ENCODE assay signal across 18 cellular contexts in the genomic region with DNA sequence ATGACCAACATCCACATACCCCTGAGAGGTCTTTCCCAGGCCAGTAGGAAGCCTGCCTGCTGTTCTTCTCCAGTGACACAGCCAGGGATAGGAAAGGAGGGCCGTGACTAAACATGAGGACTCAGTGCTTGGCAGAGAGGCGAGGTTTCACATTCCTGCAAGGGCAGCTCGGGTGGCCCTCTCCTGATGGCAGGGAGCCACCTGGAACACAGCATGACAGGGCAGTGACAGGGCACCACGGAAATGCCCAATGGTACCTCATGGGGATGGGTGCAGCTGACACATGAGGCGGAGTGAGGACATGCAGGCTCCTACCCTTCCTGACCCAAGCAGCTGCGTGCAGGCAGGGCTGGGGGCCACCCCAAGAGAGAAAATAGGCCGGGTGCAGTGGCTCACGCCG. TPM values are rescaled to one million over a fixed set of nuclear protein-coding genes. Genes with fewer than 3 reads are reported as not detected.
A peak's percentile ranks its signal among the peaks of the same experiment; 100 is the strongest.
DNase-seq lines count a peak whose midpoint lies in the region; ATAC-seq and TF ChIP-seq lines count a peak whose summit lies in the region.
"Had no signal": no experiment of that assay in that cellular context is flagged by ENCODE, and none has a peak within 500 bp of the region (broad histone marks: within the 10 kb centered on the region; RNA-seq: fewer than 3 reads in every experiment).

No MANE protein-coding gene starts in this region.

- H3K9ac ChIP-seq in HCT116 (ENCODE audit: low read length) (no peak overlapping the region), skeletal muscle satellite cell (ENCODE audit: low read depth, low read length) (no peak overlapping the region)

- H3K4me2 ChIP-seq in HCT116 (ENCODE audit: low read length) (peak overlapping the region; percentile 36; the same call in 1 of the 2 replicates), skeletal muscle satellite cell (ENCODE audit: low read length) (peak overlapping the region; percentile 46)

- H3K36me3 ChIP-seq in HCT116 (ENCODE audit: control insufficient read depth in 1 of 2, insufficient read depth in 2 of 2, low read length in 2 of 2) = no peaks in the 10 kb centered on the region
- H3K36me3 ChIP-seq in skeletal muscle satellite cell (ENCODE audit: insufficient read depth, low read length) = no peaks in the 10 kb centered on the region
- H3K36me3 ChIP-seq in mucosa of descending colon (ENCODE audit: low read depth) = no peaks in the 10 kb centered on the region

- peaks cover 0 to 5% of the 10 kb centered on the region in 2 experiments; a peak in 1 of 4 replicates for H3K4me1 ChIP-seq in HCT116 (ENCODE audit: control insufficient read depth in 1 of 2, insufficient read depth in 2 of 2, low read length in 2 of 2)
- H3K4me1 ChIP-seq in skeletal muscle satellite cell (ENCODE audit: control insufficient read depth, insufficient read depth, low read length) = peaks cover 8% of the 10 kb centered on the region
- no peaks in the 10 kb centered on the region for H3K4me1 ChIP-seq in mucosa of descending colon (ENCODE audit: low read depth)

- DNase-seq in HCT116 (ENCODE audit: low read depth, low spot score) = no peak
- peak; percentile 38 for DNase-seq in astrocyte of the hippocampus (ENCODE audit: low read depth, low spot score)
- peak; percentile 88 for DNase-seq in left ventricle myocardium superior
- DNase-seq in mucosa of descending colon = no peak
- no peak for DNase-seq in OCI-M1 (lab: John Stamatoyannopoulos, UW)
- no peak for DNase-seq in medulla oblongata (ENCODE audit: extremely low spot score)
- DNase-seq: activated CD8-positive, alpha-beta T cell treated with anti-CD3 and anti-CD28 coated beads, Interleukin-2, amount 10 ng/mL, durations not matched to agents 7 days and 5 days; amniotic stem cell; NCI-H1694; NCI-H524; posterior cingulate gyrus; stimulated activated CD4-positive, alpha-beta T cell treated with anti-CD3 and anti-CD28 coated beads, Interleukin-15, amount 100 ng/mL, for 24 hours; SW 1271 had no signal

- no peak for TF ChIP-seq POLR2A in HCT116 (IDR thresholded peaks at IDR 0.05; ENCODE audit: borderline replicate concordance, extremely low read depth, insufficient read depth, insufficient read length)

- no peak overlapping the region for H2AFZ ChIP-seq in HCT116 (ENCODE audit: low read depth, low read length, poor library complexity, severe bottlenecking)

- no peak for TF ChIP-seq CTCF in HCT116 (IDR thresholded peaks at IDR 0.05 in 2 of 3, conservative IDR thresholded peaks at IDR 0.05 in 1 of 3; ENCODE audit: borderline replicate concordance in 1 of 3, insufficient read depth in 1 of 3, low read depth in 2 of 3, low read length in 2 of 3)
- TF ChIP-seq CTCF in mucosa of descending colon (IDR thresholded peaks at IDR 0.05) = no peak

- no TSS peak for BruUV-seq in HCT116 (replicated peaks; lab: Mats Ljungman, UMichigan)

- H3K4me3 ChIP-seq in HCT116 (replicated peaks in 1 of 2; ENCODE audit: low read depth in 1 of 2, low read length in 2 of 2) = no peak overlapping the region
- no peak overlapping the region for H3K4me3 ChIP-seq in skeletal muscle satellite cell (ENCODE audit: low read length)
- no peak overlapping the region for H3K4me3 ChIP-seq in mucosa of descending colon

- H3K27me3 ChIP-seq in HCT116 (ENCODE audit: insufficient read depth, low read length) (peaks cover 4% of the 10 kb centered on the region; the same call in 1 of the 2 replicates), skeletal muscle satellite cell (ENCODE audit: control insufficient read depth, insufficient read depth, low read length) (peaks cover 68% of the 10 kb centered on the region)

- intact Hi-C loops in HCT116 (cut with micrococcal nuclease) = no loop called here
- intact Hi-C loops in left ventricle myocardium superior (cut with micrococcal nuclease) = no loop called here
- intact Hi-C loops in mucosa of descending colon (cut with DNase I, micrococcal nuclease) = no loop called here

- H3K27ac ChIP-seq in HCT116 (ENCODE audit: low read depth, low read length) = no peak overlapping the region

- H3K9me3 ChIP-seq in HCT116 (ENCODE audit: control insufficient read depth in 1 of 2, insufficient read depth in 1 of 2, low read depth in 1 of 2, low read length in 2 of 2) (no peaks in the 10 kb centered on the region), skeletal muscle satellite cell (replicated peaks; ENCODE audit: low read length) (no peaks in the 10 kb centered on the region), mucosa of descending colon (no peaks in the 10 kb centered on the region)

- POLR2A ChIA-PET in HCT116 (lab: Charles Lee) = no interaction called here

- TF ChIP-seq RAD21 in HCT116 (IDR thresholded peaks at IDR 0.05; ENCODE audit: low read depth) = no peak

- CTCF ChIA-PET in HCT116 (lab: Charles Lee) = interaction anchor here (0.7 to 1.4 kb wide), 2 partner anchors 11 to 49 kb away, joined by 3 to 4 read pairs; no protein-coding TSS in a partner anchor

- H3K79me2 ChIP-seq in HCT116 (ENCODE audit: insufficient read depth, low read length) = no peaks in the 10 kb centered on the region

- peak; percentile 58 for ATAC-seq in HCT116
- peak; percentile 99 for ATAC-seq in left ventricle myocardium superior
- no peak for ATAC-seq in mucosa of descending colon
- no peak for ATAC-seq in GM19467 (IDR thresholded peaks at IDR 0.05; ENCODE audit: unreplicated experiment)
- ATAC-seq: activated CD8-positive, alpha-beta T cell treated with anti-CD3 and anti-CD28 coated beads, Interleukin-2, amount 10 ng/mL, durations not matched to agents 7 days and 5 days had no signal

- no peaks in the 10 kb centered on the region for H4K20me1 ChIP-seq in HCT116 (ENCODE audit: insufficient read depth)

- RAD21 ChIA-PET in HCT116 (lab: Charles Lee; ENCODE audit: low non-redundant PET in 1 of 2, low total read pairs in 2 of 2, uncharacterized antibody in 2 of 2, unreplicated experiment in 2 of 2) = no interaction called here

- no peaks in the 10 kb centered on the region for H3K9me2 ChIP-seq in HCT116 (ENCODE audit: insufficient read depth)

TF ChIP-seq in HCT116, 20 proteins besides CTCF, POLR2A, EP300 and RAD21:
- TF ChIP-seq POLR2AphosphoS5 (IDR thresholded peaks at IDR 0.05; ENCODE audit: low read depth, low read length) (no peak), SRF (IDR thresholded peaks at IDR 0.05; ENCODE audit: low read depth) (no peak), EZH2 (IDR thresholded peaks at IDR 0.05) (no peak)

RNA-seq across cellular contexts. Expression of a gene that starts 7.4 kb away (rescaled TPM):
- total RNA-seq in HCT116 (2021; ENCODE audit: unreplicated experiment) (not detected), left ventricle myocardium superior (not detected), mucosa of descending colon (not detected)
- 0.05 TPM in 1 of 2 replicates, not detected in the other for polyA plus RNA-seq in HCT116 (2012)
- total RNA-seq in skeletal muscle satellite cell (2012; rRNA removed) = not detected in 2 replicates
- polyA plus RNA-seq: BJ, keratinocyte had no signal

RNA-seq across cellular contexts. Expression of a gene that starts 27.9 kb away (rescaled TPM):
- total RNA-seq in HCT116 (2021; ENCODE audit: unreplicated experiment) (not detected), left ventricle myocardium superior (not detected), mucosa of descending colon (not detected)
- polyA plus RNA-seq in HCT116 (2012) = not detected in 2 replicates
- not detected in 2 replicates for total RNA-seq in skeletal muscle satellite cell (2012; rRNA removed)
- total RNA-seq: activated CD8-positive, alpha-beta T cell treated with anti-CD3 and anti-CD28 coated beads, Interleukin-2, amount 10 ng/mL, durations not matched to agents 7 days and 5 days; subcutaneous adipose tissue had no signal
- polyA plus RNA-seq: BJ, keratinocyte had no signal

RNA-seq across cellular contexts. Expression of a gene that starts 53.3 kb away (rescaled TPM):
- total RNA-seq in HCT116 (2021; ENCODE audit: unreplicated experiment) (not detected), left ventricle myocardium superior (0.15 TPM), mucosa of descending colon (not detected)
- not detected in 2 replicates for polyA plus RNA-seq in HCT116 (2012)
- not detected in 2 replicates for total RNA-seq in skeletal muscle satellite cell (2012; rRNA removed)
- total RNA-seq: activated CD8-positive, alpha-beta T cell treated with anti-CD3 and anti-CD28 coated beads, Interleukin-2, amount 10 ng/mL, durations not matched to agents 7 days and 5 days had no signal
- polyA plus RNA-seq: BJ, keratinocyte had no signal

RNA-seq across cellular contexts. Expression of a gene that starts 56.2 kb away (rescaled TPM):
- total RNA-seq in HCT116 (2021; ENCODE audit: unreplicated experiment) = 4.7 TPM
- polyA plus RNA-seq in HCT116 (2012) = 2.3 and 3.7 TPM in 2 replicates
- total RNA-seq in left ventricle myocardium superior = 4.4 TPM
- total RNA-seq in skeletal muscle satellite cell (2012; rRNA removed) = 5.3 and 8.1 TPM in 2 replicates
- 1 to 10 TPM; 5.0 to 5.4 (median 5.3) TPM for total RNA-seq in mucosa of descending colon

Comparison
In these comparisons a context has a peak if more than half of its experiments do, and no peak if none do; other contexts are left out.
1. ATAC-seq: peak in HCT116 (single experiment) and left ventricle myocardium superior (single experiment); none in mucosa of descending colon (single experiment) and GM19467 (single experiment).
2. DNase-seq: peak in astrocyte of the hippocampus (single experiment) and left ventricle myocardium superior (single experiment); none in HCT116 (single experiment), mucosa of descending colon (0 of 3), OCI-M1 (single experiment) and medulla oblongata (single experiment).